Comparison of ENCODE assay signal across 13 cellular contexts in the genomic region with DNA sequence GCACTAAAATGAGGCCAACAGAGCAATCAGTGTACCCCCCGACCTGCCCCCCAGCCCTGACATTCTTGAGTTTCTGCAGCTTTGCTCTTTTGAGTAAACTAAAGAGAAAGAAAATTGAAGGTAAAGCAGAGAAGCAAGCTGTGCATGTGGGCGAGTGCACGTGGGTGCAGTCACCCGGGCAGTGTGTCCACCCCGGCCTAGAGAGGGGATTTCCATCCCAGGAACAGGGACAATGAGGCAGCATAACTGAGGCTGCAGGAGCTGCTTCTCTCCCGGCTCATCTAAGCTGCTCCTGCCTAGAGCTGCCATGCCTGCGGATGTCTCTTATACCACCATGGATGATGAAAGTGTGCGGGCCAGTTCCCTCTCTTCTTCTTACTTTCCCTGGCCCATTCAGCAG. TPM values are rescaled to one million over a fixed set of nuclear protein-coding genes. Genes with fewer than 3 reads are reported as not detected.
DNase-seq lines count a peak whose midpoint lies in the region; ATAC-seq and TF ChIP-seq lines count a peak whose summit lies in the region.
"Had no signal": no experiment of that assay in that cellular context is flagged by ENCODE, and none has a peak within 500 bp of the region (broad histone marks: within the 10 kb centered on the region; RNA-seq: fewer than 3 reads in every experiment).

No MANE protein-coding gene starts in this region.

- intact Hi-C loops in Right ventricle myocardium inferior (cut with DNase I), result no loop called here

- no peaks in the 10 kb centered on the region for H3K9me3 ChIP-seq in upper lobe of left lung

- H3K9me3 Mint-ChIP-seq in activated naive CD4-positive, alpha-beta T cell treated with anti-CD3 and anti-CD28 coated beads, Interleukin-2, amount 10 ng/mL, durations not matched to agents 7 days and 5 days, result no peaks in the 10 kb centered on the region
- no peaks in the 10 kb centered on the region for H3K9me3 Mint-ChIP-seq in activated CD8-positive, alpha-beta T cell treated with anti-CD3 and anti-CD28 coated beads, Interleukin-2, amount 10 ng/mL, durations not matched to agents 7 days and 5 days (ENCODE audit: insufficient read depth)

- no peaks in the 10 kb centered on the region for H3K27me3 Mint-ChIP-seq in activated naive CD4-positive, alpha-beta T cell treated with anti-CD3 and anti-CD28 coated beads, Interleukin-2, amount 10 ng/mL, durations not matched to agents 7 days and 5 days
- no peaks in the 10 kb centered on the region for H3K27me3 Mint-ChIP-seq in activated CD8-positive, alpha-beta T cell treated with anti-CD3 and anti-CD28 coated beads, Interleukin-2, amount 10 ng/mL, durations not matched to agents 7 days and 5 days (ENCODE audit: low read depth)

- no peak for TF ChIP-seq POLR2A in upper lobe of left lung (IDR thresholded peaks at IDR 0.05)

- H3K36me3 Mint-ChIP-seq in activated naive CD4-positive, alpha-beta T cell treated with anti-CD3 and anti-CD28 coated beads, Interleukin-2, amount 10 ng/mL, durations not matched to agents 7 days and 5 days, result peaks cover 20% of the 10 kb centered on the region
- peaks cover 64% of the 10 kb centered on the region for H3K36me3 Mint-ChIP-seq in activated CD8-positive, alpha-beta T cell treated with anti-CD3 and anti-CD28 coated beads, Interleukin-2, amount 10 ng/mL, durations not matched to agents 7 days and 5 days (ENCODE audit: low read depth)

- 63 to 72% methylated on average over 8 of the region's 8 CpGs for WGBS in upper lobe of left lung, 2 donors

- no peak overlapping the region for H3K27ac Mint-ChIP-seq in activated naive CD4-positive, alpha-beta T cell treated with anti-CD3 and anti-CD28 coated beads, Interleukin-2, amount 10 ng/mL, durations not matched to agents 7 days and 5 days
- H3K27ac Mint-ChIP-seq in activated CD8-positive, alpha-beta T cell treated with anti-CD3 and anti-CD28 coated beads, Interleukin-2, amount 10 ng/mL, durations not matched to agents 7 days and 5 days, result peak overlapping the region; percentile 90

- H3K36me3 ChIP-seq in upper lobe of left lung, result no peaks in the 10 kb centered on the region

- H3K4me3 Mint-ChIP-seq in activated naive CD4-positive, alpha-beta T cell treated with anti-CD3 and anti-CD28 coated beads, Interleukin-2, amount 10 ng/mL, durations not matched to agents 7 days and 5 days, result peak overlapping the region; percentile 52
- no peak overlapping the region for H3K4me3 Mint-ChIP-seq in activated CD8-positive, alpha-beta T cell treated with anti-CD3 and anti-CD28 coated beads, Interleukin-2, amount 10 ng/mL, durations not matched to agents 7 days and 5 days

- H3K27me3 ChIP-seq in upper lobe of left lung, result no peaks in the 10 kb centered on the region

- TF ChIP-seq CTCF in upper lobe of left lung (IDR thresholded peaks at IDR 0.05), result no peak

- POLR2A ChIA-PET in activated CD8-positive, alpha-beta T cell treated with anti-CD3 and anti-CD28 coated beads, Interleukin-2, amount 10 ng/mL, durations not matched to agents 7 days and 5 days (lab: Charles Lee), result interaction anchor here (0.7 to 0.9 kb wide), 2 partner anchors 9 to 11 kb away, joined by 3 read pairs; no protein-coding TSS in a partner anchor

- ATAC-seq in activated CD8-positive, alpha-beta T cell treated with anti-CD3 and anti-CD28 coated beads, Interleukin-2, amount 10 ng/mL, durations not matched to agents 7 days and 5 days, result no peak
- ATAC-seq in left lobe of liver (no peak), upper lobe of left lung (ENCODE audit: low FRiP score in 2 of 2) (no peak), HG03469 (IDR thresholded peaks at IDR 0.05; ENCODE audit: unreplicated experiment) (no peak), GM21737 (IDR thresholded peaks at IDR 0.05; ENCODE audit: unreplicated experiment) (no peak), Right ventricle myocardium inferior (no peak)

- H3K4me1 ChIP-seq in upper lobe of left lung, result peaks cover 24 to 40% (median 30%) of the 10 kb centered on the region in 4 donors

- peak overlapping the region; percentile 54 to 71 (median 66) for H3K27ac ChIP-seq in upper lobe of left lung

- H3K4me1 Mint-ChIP-seq in activated naive CD4-positive, alpha-beta T cell treated with anti-CD3 and anti-CD28 coated beads, Interleukin-2, amount 10 ng/mL, durations not matched to agents 7 days and 5 days, result peaks cover 39% of the 10 kb centered on the region
- peaks cover 61% of the 10 kb centered on the region for H3K4me1 Mint-ChIP-seq in activated CD8-positive, alpha-beta T cell treated with anti-CD3 and anti-CD28 coated beads, Interleukin-2, amount 10 ng/mL, durations not matched to agents 7 days and 5 days (ENCODE audit: low read depth)

- TF ChIP-seq EP300 in upper lobe of left lung (IDR thresholded peaks at IDR 0.05), result no peak

- CTCF ChIA-PET in activated naive CD4-positive, alpha-beta T cell treated with anti-CD3 and anti-CD28 coated beads, Interleukin-2, amount 10 ng/mL, durations not matched to agents 7 days and 5 days (lab: Charles Lee), result no interaction called here
- CTCF ChIA-PET in activated CD8-positive, alpha-beta T cell treated with anti-CD3 and anti-CD28 coated beads, Interleukin-2, amount 10 ng/mL, durations not matched to agents 7 days and 5 days (lab: Charles Lee), result interaction anchor here (3.6 kb wide), 1 partner anchor 9 kb away, joined by 24 read pairs; no protein-coding TSS in a partner anchor

- no peak overlapping the region for H3K4me3 ChIP-seq in upper lobe of left lung

- DNase-seq in activated naive CD4-positive, alpha-beta T cell treated with anti-CD3 and anti-CD28 coated beads, Interleukin-2, amount 10 ng/mL, durations not matched to agents 7 days and 5 days, result no peak
- DNase-seq in activated naive CD4-positive, alpha-beta T cell treated with anti-CD3 and anti-CD28 coated beads, Interleukin-2, amount 50 U/mL, for 16 hours, result no peak
- no peak for DNase-seq in activated CD8-positive, alpha-beta T cell treated with anti-CD3 and anti-CD28 coated beads, Interleukin-2, amount 10 ng/mL, durations not matched to agents 7 days and 5 days
- DNase-seq in left lobe of liver (ENCODE audit: low spot score) (peak; percentile 33), upper lobe of left lung (peak in 1 of 2 donors; percentile 31), Right ventricle myocardium inferior (ENCODE audit: missing footprints) (no peak)
- DNase-seq: NCI-H1417, NCI-H524 treated with DMSO at 0.1 percent for 48 hours, posterior cingulate gyrus, RPMI8226 had no signal

RNA-seq across cellular contexts. Expression of a gene that starts 16.8 kb away (rescaled TPM):
- total RNA-seq in activated CD8-positive, alpha-beta T cell treated with anti-CD3 and anti-CD28 coated beads, Interleukin-2, amount 10 ng/mL, durations not matched to agents 7 days and 5 days, result 10 to 100 TPM; 17.8 to 18.8 TPM
- total RNA-seq in left lobe of liver, result 0.93 TPM
- total RNA-seq in upper lobe of left lung, result 10 to 100 TPM; 13.4 to 31.4 (median 19.5) TPM
- 0.41 TPM for total RNA-seq in Right ventricle myocardium inferior
- total RNA-seq: bronchial epithelial cell had no signal

RNA-seq across cellular contexts. Expression of a gene that starts 36.4 kb away (rescaled TPM):
- total RNA-seq in activated CD8-positive, alpha-beta T cell treated with anti-CD3 and anti-CD28 coated beads, Interleukin-2, amount 10 ng/mL, durations not matched to agents 7 days and 5 days, result 10 to 100 TPM; 60.5 to 66.3 TPM
- total RNA-seq in left lobe of liver (17.2 TPM), upper lobe of left lung (10 to 100 TPM in 5 of 6 donors, 1 to 10 TPM in 1; 3.3 to 30.5 (median 22.5) TPM), Right ventricle myocardium inferior (18.6 TPM)

RNA-seq across cellular contexts. Expression of a gene that starts 36.9 kb away (rescaled TPM):
- total RNA-seq in activated CD8-positive, alpha-beta T cell treated with anti-CD3 and anti-CD28 coated beads, Interleukin-2, amount 10 ng/mL, durations not matched to agents 7 days and 5 days, result 10 to 100 TPM; 92.7 to 94.2 TPM
- total RNA-seq in left lobe of liver, result 1.6 TPM
- total RNA-seq in upper lobe of left lung, result 1 to 10 TPM in 4 of 6 donors, under 1 TPM in 1, not detected in 1; 0.44 to 3.9 (median 3.3) TPM
- 8.4 TPM for total RNA-seq in Right ventricle myocardium inferior

RNA-seq across cellular contexts. Expression of a gene that starts 39.5 kb away (rescaled TPM):
- 100 to 1,000 TPM; 118 to 125 TPM for total RNA-seq in activated CD8-positive, alpha-beta T cell treated with anti-CD3 and anti-CD28 coated beads, Interleukin-2, amount 10 ng/mL, durations not matched to agents 7 days and 5 days
- total RNA-seq in left lobe of liver (31.7 TPM), upper lobe of left lung (10 to 100 TPM; 35.6 to 87.8 (median 63.5) TPM), Right ventricle myocardium inferior (87.1 TPM)
